15 cellular contexts compared by ENCODE assay signal in genomic region chr14:34023824-34024767, GRCh38.
DNase-seq lines count a peak whose midpoint lies in the region; ATAC-seq and TF ChIP-seq lines count a peak whose summit lies in the region.
"Had no signal": no experiment of that assay in that cellular context is flagged by ENCODE, and none has a peak within 500 bp of the region (broad histone marks: within the 10 kb centered on the region; RNA-seq: fewer than 3 reads in every experiment).

No MANE protein-coding gene starts in this region.

- H4K5ac ChIP-seq in mesendoderm (ENCODE audit: low read length): no peak overlapping the region

- H3K27me3 ChIP-seq in breast epithelium: no peaks in the 10 kb centered on the region
- no peaks in the 10 kb centered on the region for H3K27me3 ChIP-seq in mesendoderm (ENCODE audit: insufficient read depth, low read length, poor library complexity)
- H3K27me3 ChIP-seq in dorsolateral prefrontal cortex: no peaks in the 10 kb centered on the region
- H3K27me3 ChIP-seq in heart left ventricle: no peaks in the 10 kb centered on the region
- H3K27me3 ChIP-seq: adrenal gland, heart right ventricle, right atrium auricular region had no signal

- H2BK15ac ChIP-seq in mesendoderm (replicated peaks; ENCODE audit: low read depth): no peak overlapping the region

- H3K9ac ChIP-seq in mesendoderm (ENCODE audit: low read length): no peak overlapping the region

- H4K8ac ChIP-seq in mesendoderm (ENCODE audit: low read depth, low read length): no peak overlapping the region

- no peak overlapping the region for H3K4me3 ChIP-seq in breast epithelium
- H3K4me3 ChIP-seq in mesendoderm (ENCODE audit: low read length): no peak overlapping the region
- no peak overlapping the region for H3K4me3 ChIP-seq in dorsolateral prefrontal cortex
- no peak overlapping the region for H3K4me3 ChIP-seq in heart left ventricle
- H3K4me3 ChIP-seq: adrenal gland, heart right ventricle, right atrium auricular region had no signal

- H3K23ac ChIP-seq in mesendoderm (ENCODE audit: low read length): no peak overlapping the region

- no peak overlapping the region for H3K56ac ChIP-seq in mesendoderm (ENCODE audit: low read length)

- H3K9me3 ChIP-seq in breast epithelium (no peaks in the 10 kb centered on the region), heart left ventricle (no peaks in the 10 kb centered on the region)
- H3K9me3 ChIP-seq: adrenal gland, heart right ventricle, neutrophil, right atrium auricular region had no signal

- in situ Hi-C loops in T47D (cut with HindIII; ENCODE audit: low pct_unique_long_range_greater_than_20kb, low sequenced_read_pairs): no loop called here

- H3K27ac ChIP-seq in breast epithelium (no peak overlapping the region), mesendoderm (ENCODE audit: low read depth, low read length) (no peak overlapping the region), dorsolateral prefrontal cortex (no peak overlapping the region), heart left ventricle (no peak overlapping the region)
- H3K27ac ChIP-seq: adrenal gland, heart right ventricle, neutrophil, right atrium auricular region had no signal

- no peaks in the 10 kb centered on the region for H3K79me2 ChIP-seq in mesendoderm (ENCODE audit: control insufficient read depth, insufficient read depth, low read length)

- no peak overlapping the region for H3K18ac ChIP-seq in mesendoderm (ENCODE audit: low read length)

- no peak overlapping the region for H2AK5ac ChIP-seq in mesendoderm (ENCODE audit: low read length)

- no peak overlapping the region for H2BK120ac ChIP-seq in mesendoderm (ENCODE audit: low read depth, low read length)

- no peak overlapping the region for H3K4me2 ChIP-seq in mesendoderm (ENCODE audit: low read length)

- H3K4me1 ChIP-seq in breast epithelium (no peaks in the 10 kb centered on the region), mesendoderm (ENCODE audit: control insufficient read depth, low read depth, low read length) (no peaks in the 10 kb centered on the region), heart left ventricle (peaks cover 0 to 5% (median 0%) of the 10 kb centered on the region in 12 donors)
- H3K4me1 ChIP-seq: adrenal gland had no signal

- H3K36me3 ChIP-seq in breast epithelium: no peaks in the 10 kb centered on the region
- no peaks in the 10 kb centered on the region for H3K36me3 ChIP-seq in mesendoderm (ENCODE audit: control insufficient read depth, insufficient read depth, low read length)
- no peaks in the 10 kb centered on the region for H3K36me3 ChIP-seq in heart left ventricle
- H3K36me3 ChIP-seq: adrenal gland, heart right ventricle, neutrophil, right atrium auricular region had no signal

- H3K79me1 ChIP-seq in mesendoderm (ENCODE audit: low read length): no peaks in the 10 kb centered on the region

- WGBS in mesendoderm (ENCODE audit: extremely low coverage, insufficient coverage, low lambda C conversion rate): no CpG with 5 or more reads among the region's 13 CpGs
- WGBS in heart left ventricle, 4 donors: 86 to 92% (median 90%) methylated on average over 13 of the region's 13 CpGs

- intact Hi-C loops in breast epithelium (cut with DNase I; ENCODE audit: low total_unique reads): no loop called here
- intact Hi-C loops in dorsolateral prefrontal cortex (cut with DNase I): no loop called here
- intact Hi-C loops in heart left ventricle (cut with DNase I): no loop called here

- DNase-seq in T47D (ENCODE audit: low read depth in 1 of 2, low spot score in 1 of 2) (peak; percentile 59 to 62), breast epithelium (ENCODE audit: low spot score in 2 of 2) (no peak), SW480 (ENCODE audit: low spot score) (peak; percentile 90), mesendoderm (peak; percentile 29), dorsolateral prefrontal cortex (no peak), activated gamma-delta T cell treated with Interleukin-2 at 50 U/mL for 16 hours (no peak), heart left ventricle (no peak)
- DNase-seq: activated CD4-positive, CD25-positive, alpha-beta regulatory T cell; adrenal gland; caudate nucleus; effector CD8-positive, alpha-beta T cell; heart right ventricle; NCI-H2171 had no signal

- TF ChIP-seq CTCF in breast epithelium (IDR thresholded peaks at IDR 0.05) (no peak), dorsolateral prefrontal cortex (IDR thresholded peaks at IDR 0.05 in 54 of 56, conservative IDR thresholded peaks at IDR 0.05 in 2 of 56; ENCODE audit: low read depth in 1 of 56, partially characterized antibody in 56 of 56) (no peak), heart left ventricle (IDR thresholded peaks at IDR 0.05) (no peak)

- TF ChIP-seq POLR2A in breast epithelium (IDR thresholded peaks at IDR 0.05): no peak
- no peak for TF ChIP-seq POLR2A in heart left ventricle (IDR thresholded peaks at IDR 0.05)

- no peak overlapping the region for H3K4ac ChIP-seq in mesendoderm (ENCODE audit: low read depth, low read length)

- no peak overlapping the region for H2BK5ac ChIP-seq in mesendoderm (ENCODE audit: low read length)

- no peak for ATAC-seq in heart left ventricle
- ATAC-seq: heart right ventricle had no signal

Comparison
In these comparisons a context has a peak if more than half of its experiments do, and no peak if none do; other contexts are left out.
1. DNase-seq: peak in T47D (2 of 2), SW480 (single experiment) and mesendoderm (single experiment); none in breast epithelium (0 of 2), dorsolateral prefrontal cortex (0 of 10), activated gamma-delta T cell treated with Interleukin-2 at 50 U/mL for 16 hours (single experiment) and heart left ventricle (0 of 5).